1 cellular context compared by ENCODE assay signal in genomic region chr15:32730677-32731654, GRCh38.
TF ChIP-seq lines count a peak whose summit lies in the region.

No MANE protein-coding gene starts in this region.

TF ChIP-seq in WTC11, 78 proteins besides CTCF, POLR2A, EP300 and RAD21 (continued from another document):
- TF ChIP-seq, protein P1, sequence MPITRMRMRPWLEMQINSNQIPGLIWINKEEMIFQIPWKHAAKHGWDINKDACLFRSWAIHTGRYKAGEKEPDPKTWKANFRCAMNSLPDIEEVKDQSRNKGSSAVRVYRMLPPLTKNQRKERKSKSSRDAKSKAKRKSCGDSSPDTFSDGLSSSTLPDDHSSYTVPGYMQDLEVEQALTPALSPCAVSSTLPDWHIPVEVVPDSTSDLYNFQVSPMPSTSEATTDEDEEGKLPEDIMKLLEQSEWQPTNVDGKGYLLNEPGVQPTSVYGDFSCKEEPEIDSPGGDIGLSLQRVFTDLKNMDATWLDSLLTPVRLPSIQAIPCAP (CRISPR knock-in tag; IDR thresholded peaks at IDR 0.05), result no peak
- TF ChIP-seq SP1 (CRISPR knock-in tag; conservative IDR thresholded peaks at IDR 0.05) (peak; percentile 19; the same call in 1 of the 2 replicates), MAX (CRISPR knock-in tag; IDR thresholded peaks at IDR 0.05) (0 out of 2 replicates have a peak, but pooled peaks have one; percentile 28), PREB (CRISPR knock-in tag; IDR thresholded peaks at IDR 0.05; ENCODE audit: borderline replicate concordance) (no peak)
